8 cellular contexts compared by ENCODE assay signal in genomic region chr1:169427081-169427611, GRCh38. TPM values are rescaled to one million over a fixed set of nuclear protein-coding genes. Genes with fewer than 3 reads are reported as not detected.
DNase-seq lines count a peak whose midpoint lies in the region; ATAC-seq and TF ChIP-seq lines count a peak whose summit lies in the region.

Gene CCDC181, minus strand, starts transcription at chr1:169427474. Its CDS starts 2,547 bp downstream, at chr1:169424927.

- peaks cover 20 to 34% of the 10 kb centered on the region in 2 donors for H3K27me3 ChIP-seq in left lung

- POLR2A ChIA-PET in activated CD4-positive, alpha-beta T cell treated with anti-CD3 and anti-CD28 coated beads for 36 hours (lab: Charles Lee): interaction anchor here (0.7 kb wide), 1 partner anchor 386 kb away, joined by 3 read pairs; no protein-coding TSS in a partner anchor

- CTCF ChIA-PET in activated CD4-positive, alpha-beta T cell treated with anti-CD3 and anti-CD28 coated beads for 36 hours (lab: Charles Lee): interaction anchor here (0.6 to 1.8 kb wide), 3 partner anchors 63 to 339 kb away, joined by 3 to 4 read pairs (median 3); no protein-coding TSS in a partner anchor

- peaks cover 0 to 7% of the 10 kb centered on the region in 2 donors for H3K4me1 ChIP-seq in left lung

- H3K4me1 Mint-ChIP-seq in activated CD4-positive, alpha-beta T cell treated with anti-CD3 and anti-CD28 coated beads for 36 hours: peaks cover 4% of the 10 kb centered on the region
- H3K4me1 Mint-ChIP-seq in dendritic cell treated with granulocyte-macrophage colony-stimulating factor and Interleukin-4, amounts not matched to agents 40 ng/mL and 50 ng/mL, for 4 days (ENCODE audit: low read depth): peaks cover 6% of the 10 kb centered on the region

- ATAC-seq in activated CD4-positive, alpha-beta T cell treated with anti-CD3 and anti-CD28 coated beads for 36 hours: peak; percentile 93
- ATAC-seq in left lung (peak; percentile 60), HG03457 (IDR thresholded peaks at IDR 0.05; ENCODE audit: unreplicated experiment) (no peak)

- intact Hi-C loops in activated CD4-positive, alpha-beta T cell treated with anti-CD3 and anti-CD28 coated beads for 36 hours (cut with DNase I, micrococcal nuclease): no loop called here
- intact Hi-C loops in dendritic cell treated with granulocyte-macrophage colony-stimulating factor and Interleukin-4, amounts not matched to agents 40 ng/mL and 50 ng/mL, for 4 days (cut with micrococcal nuclease): no loop called here
- intact Hi-C loops in left lung (cut with DNase I): no loop called here

- DNase-seq in AG10803 (ENCODE audit: low read depth) (peak; percentile 3), GM20000 (ENCODE audit: low spot score) (peak; percentile 63), NCI-H1417 treated with DMSO at 0.1 percent for 48 hours (lab: John Stamatoyannopoulos, UW) (peak; percentile 76), left lung (peak; percentile 34 to 74)
- peak; percentile 76 for DNase-seq in activated CD4-positive, alpha-beta T cell treated with anti-CD3 and anti-CD28 coated beads for 36 hours
- DNase-seq in stimulated activated CD4-positive, alpha-beta T cell treated with anti-CD3 and anti-CD28 coated beads, Interleukin-2, amount 100 ng/mL, for 4 hours (ENCODE audit: low read depth): peak; percentile 22

- peaks cover 1% of the 10 kb centered on the region for H3K9me3 Mint-ChIP-seq in activated CD4-positive, alpha-beta T cell treated with anti-CD3 and anti-CD28 coated beads for 36 hours (ENCODE audit: low read depth)
- H3K9me3 Mint-ChIP-seq in dendritic cell treated with granulocyte-macrophage colony-stimulating factor and Interleukin-4, amounts not matched to agents 40 ng/mL and 50 ng/mL, for 4 days: peaks cover 7% of the 10 kb centered on the region

- no peaks in the 10 kb centered on the region for H3K36me3 Mint-ChIP-seq in activated CD4-positive, alpha-beta T cell treated with anti-CD3 and anti-CD28 coated beads for 36 hours (ENCODE audit: low read depth)
- H3K36me3 Mint-ChIP-seq in dendritic cell treated with granulocyte-macrophage colony-stimulating factor and Interleukin-4, amounts not matched to agents 40 ng/mL and 50 ng/mL, for 4 days (ENCODE audit: low read depth): no peaks in the 10 kb centered on the region

- no peaks in the 10 kb centered on the region for H3K9me3 ChIP-seq in left lung

- no peak within 1 kb of the TSS for H3K27ac Mint-ChIP-seq in activated CD4-positive, alpha-beta T cell treated with anti-CD3 and anti-CD28 coated beads for 36 hours
- no peak within 1 kb of the TSS for H3K27ac Mint-ChIP-seq in dendritic cell treated with granulocyte-macrophage colony-stimulating factor and Interleukin-4, amounts not matched to agents 40 ng/mL and 50 ng/mL, for 4 days

- peaks cover 52% of the 10 kb centered on the region for H3K27me3 Mint-ChIP-seq in activated CD4-positive, alpha-beta T cell treated with anti-CD3 and anti-CD28 coated beads for 36 hours
- H3K27me3 Mint-ChIP-seq in dendritic cell treated with granulocyte-macrophage colony-stimulating factor and Interleukin-4, amounts not matched to agents 40 ng/mL and 50 ng/mL, for 4 days: peaks cover 30% of the 10 kb centered on the region

- H3K27ac ChIP-seq in left lung: no peak within 1 kb of the TSS

- TF ChIP-seq CTCF in AG10803 (conservative IDR thresholded peaks at IDR 0.05; ENCODE audit: low read length) (no peak), GM20000 (IDR thresholded peaks at IDR 0.05; ENCODE audit: extremely low read depth, missing control alignments) (no peak), left lung (IDR thresholded peaks at IDR 0.05) (no peak)

- H3K36me3 ChIP-seq in left lung: no peaks in the 10 kb centered on the region

- peak within 1 kb of the TSS; percentile 79 for H3K4me3 Mint-ChIP-seq in activated CD4-positive, alpha-beta T cell treated with anti-CD3 and anti-CD28 coated beads for 36 hours
- H3K4me3 Mint-ChIP-seq in dendritic cell treated with granulocyte-macrophage colony-stimulating factor and Interleukin-4, amounts not matched to agents 40 ng/mL and 50 ng/mL, for 4 days: peak within 1 kb of the TSS; percentile 55

- H3K4me3 ChIP-seq in AG10803 (ENCODE audit: low read length): peak within 1 kb of the TSS; percentile 52
- peak within 1 kb of the TSS; percentile 13 to 26 for H3K4me3 ChIP-seq in left lung

RNA-seq across cellular contexts. Expression of gene CCDC181, which starts in this region (rescaled TPM):
- total RNA-seq in activated CD4-positive, alpha-beta T cell treated with anti-CD3 and anti-CD28 coated beads for 36 hours: under 1 TPM; 0.11 to 0.14 TPM
- total RNA-seq in left lung: 1 to 10 TPM in 1 of 2 donors, under 1 TPM in 1; 0.35 to 1.5 TPM

Comparison
In these comparisons a context has a peak if more than half of its experiments do, and no peak if none do; other contexts are left out.
1. Peak in DNase-seq and ATAC-seq in activated CD4-positive, alpha-beta T cell treated with anti-CD3 and anti-CD28 coated beads for 36 hours; RNA of the gene not detected or under 1 TPM.
2. DNase-seq: peak in every context shown above with its lines; median percentile 76 in NCI-H1417 treated with DMSO at 0.1 percent for 48 hours; 76 in activated CD4-positive, alpha-beta T cell treated with anti-CD3 and anti-CD28 coated beads for 36 hours; 63 in GM20000; 54 in left lung; 22 in stimulated activated CD4-positive, alpha-beta T cell treated with anti-CD3 and anti-CD28 coated beads, Interleukin-2, amount 100 ng/mL, for 4 hours; 3 in AG10803.